ENCODE assay signal across 10 cellular contexts in genomic region chr10:42476101-42476500, GRCh38.
A peak's percentile ranks its signal among the peaks of the same experiment; 100 is the strongest.
DNase-seq lines count a peak whose midpoint lies in the region; ATAC-seq and TF ChIP-seq lines count a peak whose summit lies in the region.
"Had no signal": no experiment of that assay in that cellular context is flagged by ENCODE, and none has a peak within 500 bp of the region (broad histone marks: within the 10 kb centered on the region; RNA-seq: fewer than 3 reads in every experiment).

No MANE protein-coding gene starts in this region.

- DNase-seq in H7 (peak; percentile 15), head of caudate nucleus (peak in 23 of 42 donors; percentile 3 to 59 (median 18)), tibial artery (no peak), iPS-NIHi11 (ENCODE audit: low spot score) (no peak), NCI-H510A (lab: John Stamatoyannopoulos, UW) (no peak)
- no peak for DNase-seq in activated naive CD8-positive, alpha-beta T cell treated with anti-CD3 and anti-CD28 coated beads, Interleukin-2, amount 50 U/mL, for 24 hours
- DNase-seq: activated CD8-positive, alpha-beta memory T cell treated with anti-CD3 and anti-CD28 coated beads, Interleukin-2, amount 50 U/mL, for 48 hours; naive thymus-derived CD4-positive, alpha-beta T cell; stimulated activated CD4-positive, alpha-beta T cell treated with anti-CD3 and anti-CD28 coated beads, Interleukin-12 subunit alpha, Interleukin-12 subunit beta, amount 100 ng/mL, for 4 hours had no signal

- H3K9me3 ChIP-seq in tibial artery = no peaks in the 10 kb centered on the region

- no peak overlapping the region for H3K4me3 ChIP-seq in H7 (ENCODE audit: insufficient read depth, low read depth, low read length)
- peak overlapping the region; percentile 29 to 46 for H3K4me3 ChIP-seq in tibial artery

- H3K9me3 Mint-ChIP-seq in activated T-helper 17 cell treated with anti-CD3 and anti-CD28 coated beads, Interleukin-2, amount 50 U/mL, for 72 hours = no peaks in the 10 kb centered on the region
- no peaks in the 10 kb centered on the region for H3K9me3 Mint-ChIP-seq in activated naive CD8-positive, alpha-beta T cell treated with anti-CD3 and anti-CD28 coated beads, Interleukin-2, amount 50 U/mL, for 24 hours

- peaks cover 42% of the 10 kb centered on the region for H3K27me3 Mint-ChIP-seq in activated T-helper 17 cell treated with anti-CD3 and anti-CD28 coated beads, Interleukin-2, amount 50 U/mL, for 72 hours
- H3K27me3 Mint-ChIP-seq in activated naive CD8-positive, alpha-beta T cell treated with anti-CD3 and anti-CD28 coated beads, Interleukin-2, amount 50 U/mL, for 24 hours = peaks cover 36% of the 10 kb centered on the region

- H3K36me3 ChIP-seq in H7 (replicated peaks; ENCODE audit: control insufficient read depth, insufficient read depth, low read length) = no peaks in the 10 kb centered on the region
- no peaks in the 10 kb centered on the region for H3K36me3 ChIP-seq in tibial artery

- H3K4me1 Mint-ChIP-seq in activated T-helper 17 cell treated with anti-CD3 and anti-CD28 coated beads, Interleukin-2, amount 50 U/mL, for 72 hours = peaks cover 4% of the 10 kb centered on the region
- peaks cover 4% of the 10 kb centered on the region for H3K4me1 Mint-ChIP-seq in activated naive CD8-positive, alpha-beta T cell treated with anti-CD3 and anti-CD28 coated beads, Interleukin-2, amount 50 U/mL, for 24 hours

- no peaks in the 10 kb centered on the region for H3K36me3 Mint-ChIP-seq in activated T-helper 17 cell treated with anti-CD3 and anti-CD28 coated beads, Interleukin-2, amount 50 U/mL, for 72 hours (ENCODE audit: low read depth)
- no peaks in the 10 kb centered on the region for H3K36me3 Mint-ChIP-seq in activated naive CD8-positive, alpha-beta T cell treated with anti-CD3 and anti-CD28 coated beads, Interleukin-2, amount 50 U/mL, for 24 hours (ENCODE audit: low read depth)

- H3K4me3 Mint-ChIP-seq in activated T-helper 17 cell treated with anti-CD3 and anti-CD28 coated beads, Interleukin-2, amount 50 U/mL, for 72 hours = peak overlapping the region; percentile 33
- H3K4me3 Mint-ChIP-seq in activated naive CD8-positive, alpha-beta T cell treated with anti-CD3 and anti-CD28 coated beads, Interleukin-2, amount 50 U/mL, for 24 hours = no peak overlapping the region

- no peaks in the 10 kb centered on the region for H3K27me3 ChIP-seq in H7 (ENCODE audit: control insufficient read depth, insufficient read depth, low read length)
- peaks cover 0 to 11% of the 10 kb centered on the region in 2 donors for H3K27me3 ChIP-seq in tibial artery

- intact Hi-C loops in head of caudate nucleus (cut with DNase I) (no loop called here), tibial artery (cut with DNase I; ENCODE audit: low total_unique reads) (no loop called here)

- TF ChIP-seq CTCF in tibial artery (IDR thresholded peaks at IDR 0.05) = no peak

- peak overlapping the region in 1 of 2 donors; percentile 40 for H3K27ac ChIP-seq in tibial artery

- H3K27ac Mint-ChIP-seq in activated T-helper 17 cell treated with anti-CD3 and anti-CD28 coated beads, Interleukin-2, amount 50 U/mL, for 72 hours = no peak overlapping the region
- H3K27ac Mint-ChIP-seq in activated naive CD8-positive, alpha-beta T cell treated with anti-CD3 and anti-CD28 coated beads, Interleukin-2, amount 50 U/mL, for 24 hours = no peak overlapping the region
- H3K27ac Mint-ChIP-seq: naive thymus-derived CD4-positive, alpha-beta T cell had no signal

- H3K4me1 ChIP-seq in tibial artery = no peaks in the 10 kb centered on the region

- no peak for ATAC-seq in activated T-helper 17 cell treated with anti-CD3 and anti-CD28 coated beads, Interleukin-2, amount 50 U/mL, for 72 hours (replicated peaks)
- ATAC-seq in activated naive CD8-positive, alpha-beta T cell treated with anti-CD3 and anti-CD28 coated beads, Interleukin-2, amount 50 U/mL, for 24 hours = no peak
- ATAC-seq: naive thymus-derived CD4-positive, alpha-beta T cell had no signal

Comparison
In these comparisons a context has a peak if more than half of its experiments do, and no peak if none do; other contexts are left out.
1. DNase-seq: peak in H7 (single experiment) and head of caudate nucleus (23 of 42); none in tibial artery (0 of 2), iPS-NIHi11 (single experiment), NCI-H510A (single experiment) and activated naive CD8-positive, alpha-beta T cell treated with anti-CD3 and anti-CD28 coated beads, Interleukin-2, amount 50 U/mL, for 24 hours (single experiment).